12 cellular contexts compared by ENCODE assay signal in genomic region chr18:57806891-57807280, GRCh38. TPM values are rescaled to one million over a fixed set of nuclear protein-coding genes. Genes with fewer than 3 reads are reported as not detected.
A peak's percentile ranks its signal among the peaks of the same experiment; 100 is the strongest.
DNase-seq lines count a peak whose midpoint lies in the region; ATAC-seq and TF ChIP-seq lines count a peak whose summit lies in the region.
"Had no signal": no experiment of that assay in that cellular context is flagged by ENCODE, and none has a peak within 500 bp of the region (broad histone marks: within the 10 kb centered on the region; RNA-seq: fewer than 3 reads in every experiment).

No MANE protein-coding gene starts in this region.

- CTCF ChIA-PET in CD8-positive, alpha-beta T cell (lab: Charles Lee) = no interaction called here

- peaks cover 6% of the 10 kb centered on the region for H3K4me1 Mint-ChIP-seq in CD8-positive, alpha-beta T cell (ENCODE audit: low read depth)

- no peaks in the 10 kb centered on the region for H3K9me3 ChIP-seq in upper lobe of left lung
- H3K9me3 ChIP-seq in CD8-positive, alpha-beta T cell (ENCODE audit: low read length) = no peaks in the 10 kb centered on the region
- no peaks in the 10 kb centered on the region for H3K9me3 ChIP-seq in effector memory CD4-positive, alpha-beta T cell (ENCODE audit: control insufficient read depth, low read length)

- no peak overlapping the region for H3K27ac Mint-ChIP-seq in CD8-positive, alpha-beta T cell
- H3K27ac Mint-ChIP-seq: dendritic cell treated with granulocyte-macrophage colony-stimulating factor and Interleukin-4, amounts not matched to agents 40 ng/mL and 50 ng/mL, for 4 days had no signal

- no peaks in the 10 kb centered on the region for H3K36me3 ChIP-seq in upper lobe of left lung
- H3K36me3 ChIP-seq in CD8-positive, alpha-beta T cell (ENCODE audit: insufficient read depth, low read length) = no peaks in the 10 kb centered on the region
- no peaks in the 10 kb centered on the region for H3K36me3 ChIP-seq in effector memory CD4-positive, alpha-beta T cell (ENCODE audit: control insufficient read depth, insufficient read depth, low read length)

- no peaks in the 10 kb centered on the region for H3K27me3 ChIP-seq in upper lobe of left lung
- H3K27me3 ChIP-seq in CD8-positive, alpha-beta T cell (ENCODE audit: insufficient read depth, low read length) = peaks cover 7% of the 10 kb centered on the region
- H3K27me3 ChIP-seq in effector memory CD4-positive, alpha-beta T cell (replicated peaks; ENCODE audit: control insufficient read depth, insufficient read depth, low read length, poor library complexity, severe bottlenecking) = peaks cover 17% of the 10 kb centered on the region

- peaks cover 27% of the 10 kb centered on the region for H3K27me3 Mint-ChIP-seq in CD8-positive, alpha-beta T cell (ENCODE audit: low read depth)

- intact Hi-C loops in CD8-positive, alpha-beta T cell (cut with DNase I, micrococcal nuclease) = no loop called here

- H3K4me3 Mint-ChIP-seq in CD8-positive, alpha-beta T cell = no peak overlapping the region
- H3K4me3 Mint-ChIP-seq: dendritic cell treated with granulocyte-macrophage colony-stimulating factor and Interleukin-4, amounts not matched to agents 40 ng/mL and 50 ng/mL, for 4 days had no signal

- H3K4me3 ChIP-seq in upper lobe of left lung = no peak overlapping the region
- H3K4me3 ChIP-seq in CD8-positive, alpha-beta T cell (ENCODE audit: low read depth, low read length) = no peak overlapping the region
- no peak overlapping the region for H3K4me3 ChIP-seq in effector memory CD4-positive, alpha-beta T cell (ENCODE audit: insufficient read depth, low read depth, low read length, poor library complexity, severe bottlenecking)
- H3K4me3 ChIP-seq: skin epidermis had no signal

- ATAC-seq in upper lobe of left lung (ENCODE audit: low FRiP score in 2 of 2) = no peak
- ATAC-seq in CD8-positive, alpha-beta T cell = no peak
- ATAC-seq: stimulated activated naive CD8-positive, alpha-beta T cell treated with anti-CD3 and anti-CD28 coated beads, Interleukin-15, Interleukin-2, amounts not matched to agents 100 U/mL and 50 U/mL, for 24 hours had no signal

- TF ChIP-seq POLR2A in upper lobe of left lung (IDR thresholded peaks at IDR 0.05) = no peak

- TF ChIP-seq CTCF in upper lobe of left lung (IDR thresholded peaks at IDR 0.05) = no peak
- no peak for TF ChIP-seq CTCF in CD8-positive, alpha-beta T cell (IDR thresholded peaks at IDR 0.05)

- peaks cover 7 to 33% (median 14%) of the 10 kb centered on the region in 4 donors for H3K4me1 ChIP-seq in upper lobe of left lung
- no peaks in the 10 kb centered on the region for H3K4me1 ChIP-seq in CD8-positive, alpha-beta T cell (ENCODE audit: insufficient read depth, low read length)
- H3K4me1 ChIP-seq in effector memory CD4-positive, alpha-beta T cell (ENCODE audit: control insufficient read depth, insufficient read depth, low read length, poor library complexity, severe bottlenecking) = peaks cover 8% of the 10 kb centered on the region

- peak overlapping the region in 3 of 4 donors; percentile 18 to 69 (median 58) for H3K27ac ChIP-seq in upper lobe of left lung
- H3K27ac ChIP-seq in CD8-positive, alpha-beta T cell (ENCODE audit: low read depth, low read length) = no peak overlapping the region
- no peak overlapping the region for H3K27ac ChIP-seq in effector memory CD4-positive, alpha-beta T cell (ENCODE audit: insufficient read depth, low read length, poor library complexity, severe bottlenecking)

- POLR2A ChIA-PET in CD8-positive, alpha-beta T cell (lab: Charles Lee) = no interaction called here

- H3K36me3 Mint-ChIP-seq in CD8-positive, alpha-beta T cell = no peaks in the 10 kb centered on the region

- no peak for TF ChIP-seq EP300 in upper lobe of left lung (IDR thresholded peaks at IDR 0.05)

- WGBS in upper lobe of left lung, 2 donors = 28 to 39% methylated on average over 3 of the region's 3 CpGs

- DNase-seq in HS-5 (ENCODE audit: low read depth) (peak; percentile 76), amniotic epithelial cell (ENCODE audit: low read depth) (peak; percentile 32), hepatic stellate cell (ENCODE audit: low spot score) (peak; percentile 72), upper lobe of left lung (no peak), NCI-H1417 (lab: John Stamatoyannopoulos, UW) (no peak)
- DNase-seq in CD8-positive, alpha-beta T cell = no peak
- DNase-seq in effector memory CD4-positive, alpha-beta T cell = no peak
- DNase-seq: activated CD8-positive, alpha-beta memory T cell treated with anti-CD3 and anti-CD28 coated beads, Interleukin-2, amount 50 U/mL, for 4 hours; NCI-H1436; stimulated activated naive CD8-positive, alpha-beta T cell treated with anti-CD3 and anti-CD28 coated beads, Interleukin-15, Interleukin-2, amounts not matched to agents 100 U/mL and 50 U/mL, for 24 hours had no signal

- peaks cover 5% of the 10 kb centered on the region for H3K9me3 Mint-ChIP-seq in CD8-positive, alpha-beta T cell

RNA-seq across cellular contexts. Expression of gene ATP8B1, which starts 3.8 kb away (rescaled TPM):
- total RNA-seq in upper lobe of left lung = 10 to 100 TPM; 19.6 to 36.5 (median 26.0) TPM
- total RNA-seq in CD8-positive, alpha-beta T cell = not detected

Comparison
In these comparisons a context has a peak if more than half of its experiments do, and no peak if none do; other contexts are left out.
1. DNase-seq: peak in HS-5 (single experiment), amniotic epithelial cell (single experiment) and hepatic stellate cell (single experiment); none in upper lobe of left lung (0 of 2), CD8-positive, alpha-beta T cell (0 of 7), effector memory CD4-positive, alpha-beta T cell (0 of 3) and NCI-H1417 (0 of 3).
2. H3K27ac ChIP-seq: peak in upper lobe of left lung (3 of 4); none in CD8-positive, alpha-beta T cell (single experiment) and effector memory CD4-positive, alpha-beta T cell (single experiment).
3. RNA of gene ATP8B1, which starts 3.8 kb away (total RNA-seq): 19.6 to 36.5 TPM in upper lobe of left lung; not detected in CD8-positive, alpha-beta T cell; every median in the first group is over 10 times any median in the second.